In the genomic region with DNA sequence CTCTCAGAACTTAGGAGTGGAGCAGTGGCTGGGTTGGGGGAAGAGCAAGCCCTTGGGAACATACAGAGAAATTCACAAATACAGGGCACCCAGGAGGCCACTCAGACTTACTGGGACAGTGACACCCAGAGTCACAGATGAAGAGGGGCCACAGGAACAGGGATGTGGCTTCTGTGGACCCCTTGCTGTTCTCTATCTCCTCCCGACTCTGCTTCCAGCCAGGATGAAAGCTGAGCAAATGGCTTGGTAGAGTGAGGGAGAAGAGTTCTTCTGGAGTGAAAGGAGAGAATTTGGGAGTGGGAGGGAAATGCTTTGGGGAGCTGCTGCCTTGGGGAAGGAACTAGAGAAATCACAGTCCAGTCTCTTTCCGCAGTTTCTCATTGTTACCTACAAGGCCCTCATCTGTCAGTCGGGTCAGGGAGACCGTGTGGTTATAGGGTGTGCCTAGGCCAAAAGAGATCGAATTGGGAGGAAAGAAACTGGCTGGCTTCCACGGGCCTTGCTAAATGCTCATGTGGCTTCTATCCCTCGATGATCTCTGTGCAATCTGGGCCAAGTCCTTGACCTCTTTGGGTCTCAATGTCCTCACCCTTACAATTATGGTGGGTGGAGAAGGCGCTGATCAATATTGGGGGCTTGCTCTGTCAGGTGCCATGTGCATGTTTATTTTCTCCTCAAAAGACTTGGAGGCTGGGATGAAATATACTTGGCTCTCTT, we compare ENCODE assay signal across 1 cellular context.
TF ChIP-seq lines count a peak whose summit lies in the region.

No MANE protein-coding gene starts in this region.

TF ChIP-seq in H1, 55 proteins besides CTCF, POLR2A, EP300 and RAD21:
- TF ChIP-seq CTBP2 (IDR thresholded peaks at IDR 0.05; ENCODE audit: borderline replicate concordance, insufficient read depth, insufficient read length, low read length) (no peak), RBBP5 (IDR thresholded peaks at IDR 0.05; ENCODE audit: borderline replicate concordance, low read depth, low read length) (no peak), KDM5A (IDR thresholded peaks at IDR 0.05; ENCODE audit: low read length) (no peak)
TF ChIP-seq in H1: peak in this region for 0.
